10 cellular contexts compared by ENCODE assay signal in the genomic region with DNA sequence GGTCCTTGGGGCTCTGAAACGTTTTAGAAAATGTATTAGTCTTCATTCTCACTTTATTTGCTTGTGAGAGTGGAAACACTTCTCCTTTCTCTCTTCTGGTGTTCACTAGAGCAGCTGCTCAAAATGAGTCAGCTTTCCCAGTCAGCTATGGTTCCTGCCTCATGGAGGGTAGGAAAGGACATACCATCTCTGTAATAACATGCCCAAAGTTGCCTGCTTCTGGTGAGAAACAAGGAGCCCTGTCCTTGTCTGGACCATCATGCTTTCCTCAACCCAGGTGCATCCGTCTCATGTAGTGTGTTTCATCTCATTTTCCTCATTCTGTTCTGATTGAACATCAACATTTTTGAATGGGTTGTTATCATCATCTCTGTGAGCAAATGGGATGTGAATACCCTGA. TPM values are rescaled to one million over a fixed set of nuclear protein-coding genes. Genes with fewer than 3 reads are reported as not detected.
DNase-seq lines count a peak whose midpoint lies in the region; ATAC-seq and TF ChIP-seq lines count a peak whose summit lies in the region.
"Had no signal": no experiment of that assay in that cellular context is flagged by ENCODE, and none has a peak within 500 bp of the region (broad histone marks: within the 10 kb centered on the region; RNA-seq: fewer than 3 reads in every experiment).

No MANE protein-coding gene starts in this region.

- H3K9me2 ChIP-seq in GM23248 (ENCODE audit: insufficient read depth) = no peaks in the 10 kb centered on the region

- peak overlapping the region; percentile 60 for H3K4me2 ChIP-seq in GM23248 (ENCODE audit: unreplicated experiment)

- H3K36me3 ChIP-seq in GM23248 (ENCODE audit: low read depth) (no peaks in the 10 kb centered on the region), tibial nerve (no peaks in the 10 kb centered on the region)

- peak overlapping the region; percentile 37; the same call in 1 of the 2 replicates for H2AFZ ChIP-seq in GM23248

- TF ChIP-seq CTCF in foreskin fibroblast (IDR thresholded peaks at IDR 0.05; ENCODE audit: low read depth, low read length) (no peak), tibial nerve (IDR thresholded peaks at IDR 0.05) (no peak)

- H3K9ac ChIP-seq in GM23248 = peak overlapping the region; percentile 8; the same call in 1 of the 2 replicates

- DNase-seq in GM23248 (peak; percentile 87), M059J (ENCODE audit: low read depth) (peak; percentile 87), foreskin fibroblast (peak; percentile 59 to 77), NCI-H510A (lab: John Stamatoyannopoulos, UW) (no peak), tibial nerve (ENCODE audit: low spot score in 2 of 2) (no peak), NCI-H1105 (lab: John Stamatoyannopoulos, UW) (no peak)
- no peak for DNase-seq in stimulated activated naive CD4-positive, alpha-beta T cell treated with Interleukin-2 at 50 U/mL for 16 hours (lab: John Stamatoyannopoulos, UW)
- DNase-seq: retina had no signal

- H3K4me1 ChIP-seq in GM23248 (ENCODE audit: insufficient read depth) (peaks cover 36% of the 10 kb centered on the region), tibial nerve (peaks cover 0 to 2% (median 0%) of the 10 kb centered on the region in 4 donors)

- TF ChIP-seq POLR2A in tibial nerve (IDR thresholded peaks at IDR 0.05) = no peak

- WGBS in GM23248 (ENCODE audit: low coverage in 1 of 2, low lambda C conversion rate in 2 of 2, missing lambda C conversion rate in 2 of 2), 2 experiments = 36 to 46% methylated on average over 2 of the region's 2 CpGs
- 60 to 61% methylated on average over 2 of the region's 2 CpGs for WGBS in tibial nerve, 2 donors

- H3K4me3 ChIP-seq in GM23248 (0 out of 2 replicates have a peak overlapping the region, but pooled peaks have one; percentile 8), foreskin fibroblast (ENCODE audit: low read depth in 1 of 2, low read length in 2 of 2) (no peak overlapping the region), tibial nerve (no peak overlapping the region)

- H3K27me3 ChIP-seq in GM23248 (replicated peaks; ENCODE audit: insufficient read depth) (no peaks in the 10 kb centered on the region), tibial nerve (no peaks in the 10 kb centered on the region)

- peak; percentile 70 for ATAC-seq in GM18502 (IDR thresholded peaks at IDR 0.05; ENCODE audit: poor library complexity, unreplicated experiment)
- ATAC-seq: HCT116 had no signal

- no peaks in the 10 kb centered on the region for H4K20me1 ChIP-seq in GM23248 (ENCODE audit: insufficient read depth)

- no peaks in the 10 kb centered on the region for H3K9me3 ChIP-seq in GM23248 (ENCODE audit: low read depth)
- no peaks in the 10 kb centered on the region for H3K9me3 ChIP-seq in tibial nerve

- in situ Hi-C loops in GM23248 (cut with MboI) = no loop called here

- no peaks in the 10 kb centered on the region for H3K79me2 ChIP-seq in GM23248 (ENCODE audit: insufficient read depth)

- no peak for TF ChIP-seq EP300 in tibial nerve (IDR thresholded peaks at IDR 0.05)

- H3K27ac ChIP-seq in GM23248 (peak overlapping the region; percentile 57), tibial nerve (no peak overlapping the region)

- peaks cover 29% of the 10 kb centered on the region for H3F3A ChIP-seq in GM23248 (ENCODE audit: insufficient read depth)

RNA-seq across cellular contexts. Expression of gene TINAG, which starts 17.1 kb away (rescaled TPM):
- not detected in 2 replicates for total RNA-seq in GM23248 (2014; rRNA removed; shearing (Covaris generic))
- not detected in 2 replicates for polyA plus RNA-seq in GM23248 (2016; fragmentation: Nextera tagmentation; extraction: Ambion mirVana)
- total RNA-seq in M059J (2014; rRNA removed; shearing (Covaris generic)) = not detected in 2 replicates
- under 1 TPM in 1 of 4 donors, not detected in 3; 0.22 TPM for total RNA-seq in tibial nerve

Comparison
In these comparisons a context has a peak if more than half of its experiments do, and no peak if none do; other contexts are left out.
1. DNase-seq: peak in GM23248 (single experiment), M059J (single experiment) and foreskin fibroblast (2 of 2); none in NCI-H510A (single experiment), tibial nerve (0 of 2), stimulated activated naive CD4-positive, alpha-beta T cell treated with Interleukin-2 at 50 U/mL for 16 hours (single experiment) and NCI-H1105 (single experiment).